In the genomic region with DNA sequence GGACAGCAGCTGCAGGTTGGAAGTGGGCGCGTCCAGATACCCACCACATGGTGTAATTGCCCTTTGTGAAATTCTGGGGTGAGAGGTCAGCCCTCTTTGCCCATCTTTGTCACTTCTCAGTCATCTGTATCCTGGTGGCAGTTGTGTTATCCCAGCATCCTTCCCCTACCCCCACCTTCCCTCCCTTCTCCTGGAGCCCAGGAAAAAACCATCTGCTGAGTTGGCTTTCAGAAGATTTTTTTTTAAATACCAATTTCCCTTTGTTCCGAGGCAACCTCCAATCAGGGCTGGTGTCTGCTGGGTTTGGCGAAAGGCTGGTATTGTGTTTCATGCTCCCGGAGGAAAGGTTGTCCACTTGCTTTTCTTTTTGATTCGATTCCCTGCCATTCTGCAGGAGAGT, we compare ENCODE assay signal across 13 cellular contexts. TPM values are rescaled to one million over a fixed set of nuclear protein-coding genes. Genes with fewer than 3 reads are reported as not detected.
DNase-seq lines count a peak whose midpoint lies in the region; ATAC-seq and TF ChIP-seq lines count a peak whose summit lies in the region.
"Had no signal": no experiment of that assay in that cellular context is flagged by ENCODE, and none has a peak within 500 bp of the region (broad histone marks: within the 10 kb centered on the region; RNA-seq: fewer than 3 reads in every experiment).

No MANE protein-coding gene starts in this region.

- H3K9me3 ChIP-seq in sigmoid colon = no peaks in the 10 kb centered on the region

- intact Hi-C loops in sigmoid colon (cut with DNase I) = no loop called here

- no peak for TF ChIP-seq POLR2A in sigmoid colon (IDR thresholded peaks at IDR 0.05)

- no peak overlapping the region for H3K4me3 Mint-ChIP-seq in effector memory CD8-positive, alpha-beta T cell
- H3K4me3 Mint-ChIP-seq: CD4-positive, CD25-positive, alpha-beta regulatory T cell had no signal

- peaks cover 0 to 4% of the 10 kb centered on the region in 2 donors for H3K9me3 Mint-ChIP-seq in effector memory CD8-positive, alpha-beta T cell
- H3K9me3 Mint-ChIP-seq: activated T-helper 17 cell treated with anti-CD3 and anti-CD28 coated beads, Interleukin-2, amount 50 U/mL, for 72 hours had no signal

- TF ChIP-seq CTCF in sigmoid colon (IDR thresholded peaks at IDR 0.05) = no peak

- H3K36me3 Mint-ChIP-seq in effector memory CD8-positive, alpha-beta T cell (ENCODE audit: insufficient read depth) = no peaks in the 10 kb centered on the region
- H3K36me3 Mint-ChIP-seq: CD4-positive, CD25-positive, alpha-beta regulatory T cell had no signal

- DNase-seq in GM03348 (ENCODE audit: low spot score) (peak; percentile 30), NCI-H2196 treated with DMSO at 0.1 percent for 48 hours (lab: John Stamatoyannopoulos, UW; ENCODE audit: unreplicated experiment) (peak; percentile 52), epidermal melanocyte (ENCODE audit: insufficient read length, low spot score) (peak; percentile 40), sigmoid colon (no peak), HUDEP-2 (lab: John Stamatoyannopoulos, UW; ENCODE audit: unreplicated experiment in 76 of 76) (no peak)
- DNase-seq in effector memory CD8-positive, alpha-beta T cell = no peak
- no peak for DNase-seq in activated CD4-positive, alpha-beta T cell treated with anti-CD3 and anti-CD28 coated beads for 48 hours
- DNase-seq: CD4-positive, CD25-positive, alpha-beta regulatory T cell; HCEC 1CT; NCI-H526; nucleus accumbens had no signal

- H3K4me3 ChIP-seq in sigmoid colon = peak overlapping the region in 1 of 4 donors; percentile 6

- peak overlapping the region; percentile 83 to 88 (median 84) for H3K27ac ChIP-seq in sigmoid colon

- no peak overlapping the region for H3K27ac Mint-ChIP-seq in effector memory CD8-positive, alpha-beta T cell
- H3K27ac Mint-ChIP-seq: CD4-positive, CD25-positive, alpha-beta regulatory T cell had no signal

- H3K4me1 ChIP-seq in sigmoid colon = peaks cover 0 to 76% (median 60%) of the 10 kb centered on the region in 4 donors

- no peak for TF ChIP-seq EP300 in sigmoid colon (IDR thresholded peaks at IDR 0.05)

- no peaks in the 10 kb centered on the region for H3K27me3 Mint-ChIP-seq in effector memory CD8-positive, alpha-beta T cell
- H3K27me3 Mint-ChIP-seq: CD4-positive, CD25-positive, alpha-beta regulatory T cell had no signal

- ATAC-seq in effector memory CD8-positive, alpha-beta T cell (replicated peaks) = no peak
- ATAC-seq in GM18517 (IDR thresholded peaks at IDR 0.05; ENCODE audit: unreplicated experiment) = no peak

- H3K27me3 ChIP-seq in sigmoid colon = no peaks in the 10 kb centered on the region

- H3K4me1 Mint-ChIP-seq in effector memory CD8-positive, alpha-beta T cell (ENCODE audit: low read depth in 2 of 2) = peaks cover 30 to 31% of the 10 kb centered on the region in 2 donors

- 90 to 94% methylated on average over 6 of the region's 6 CpGs for WGBS in sigmoid colon, 2 donors

- peaks cover 0 to 10% (median 3%) of the 10 kb centered on the region in 4 donors for H3K36me3 ChIP-seq in sigmoid colon

RNA-seq across cellular contexts. Expression of gene SETBP1, which starts 35.2 kb away (rescaled TPM):
- 100 to 1,000 TPM in 1 of 4 donors, 10 to 100 TPM in 3; 67.9 to 100 (median 70.2) TPM for total RNA-seq in sigmoid colon
- 1 to 10 TPM in 2 of 3 donors, under 1 TPM in 1; 0.69 to 3.7 (median 1.2) TPM for polyA plus RNA-seq in sigmoid colon

Comparison
In these comparisons a context has a peak if more than half of its experiments do, and no peak if none do; other contexts are left out.
1. DNase-seq: peak in GM03348 (single experiment), NCI-H2196 treated with DMSO at 0.1 percent for 48 hours (single experiment) and epidermal melanocyte (single experiment); none in sigmoid colon (single experiment), effector memory CD8-positive, alpha-beta T cell (0 of 3), activated CD4-positive, alpha-beta T cell treated with anti-CD3 and anti-CD28 coated beads for 48 hours (single experiment) and HUDEP-2 (0 of 76).